In the genomic region with DNA sequence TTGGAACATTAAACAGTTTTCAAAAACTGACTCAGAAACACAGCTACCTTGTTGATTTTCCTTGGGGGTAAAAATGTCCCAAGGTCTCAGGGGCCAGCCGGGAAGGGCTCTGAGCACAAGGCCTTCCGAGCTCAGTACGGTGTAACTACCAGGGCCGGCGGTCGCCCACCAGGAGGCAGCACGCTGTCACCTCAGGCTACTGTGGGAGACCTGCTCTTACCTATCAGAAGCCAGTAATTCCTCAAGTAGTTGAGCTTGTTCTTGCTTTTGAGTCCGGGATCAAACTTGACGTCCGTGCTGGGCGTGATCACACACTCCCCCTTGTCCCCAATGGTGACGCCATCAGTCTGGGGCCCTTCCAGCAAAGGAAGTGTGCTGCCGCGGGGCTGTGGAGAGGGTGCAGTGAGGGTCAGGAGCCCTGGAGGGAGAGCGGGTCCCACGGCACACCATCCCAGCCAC, we compare ENCODE assay signal across 1 cellular context.
A peak's percentile ranks its signal among the peaks of the same experiment; 100 is the strongest.
TF ChIP-seq lines count a peak whose summit lies in the region.

No MANE protein-coding gene starts in this region.

TF ChIP-seq in HepG2, 621 proteins besides CTCF, POLR2A, EP300 and RAD21 (continued from another document and continues in another):
- TF ChIP-seq, protein P1, sequence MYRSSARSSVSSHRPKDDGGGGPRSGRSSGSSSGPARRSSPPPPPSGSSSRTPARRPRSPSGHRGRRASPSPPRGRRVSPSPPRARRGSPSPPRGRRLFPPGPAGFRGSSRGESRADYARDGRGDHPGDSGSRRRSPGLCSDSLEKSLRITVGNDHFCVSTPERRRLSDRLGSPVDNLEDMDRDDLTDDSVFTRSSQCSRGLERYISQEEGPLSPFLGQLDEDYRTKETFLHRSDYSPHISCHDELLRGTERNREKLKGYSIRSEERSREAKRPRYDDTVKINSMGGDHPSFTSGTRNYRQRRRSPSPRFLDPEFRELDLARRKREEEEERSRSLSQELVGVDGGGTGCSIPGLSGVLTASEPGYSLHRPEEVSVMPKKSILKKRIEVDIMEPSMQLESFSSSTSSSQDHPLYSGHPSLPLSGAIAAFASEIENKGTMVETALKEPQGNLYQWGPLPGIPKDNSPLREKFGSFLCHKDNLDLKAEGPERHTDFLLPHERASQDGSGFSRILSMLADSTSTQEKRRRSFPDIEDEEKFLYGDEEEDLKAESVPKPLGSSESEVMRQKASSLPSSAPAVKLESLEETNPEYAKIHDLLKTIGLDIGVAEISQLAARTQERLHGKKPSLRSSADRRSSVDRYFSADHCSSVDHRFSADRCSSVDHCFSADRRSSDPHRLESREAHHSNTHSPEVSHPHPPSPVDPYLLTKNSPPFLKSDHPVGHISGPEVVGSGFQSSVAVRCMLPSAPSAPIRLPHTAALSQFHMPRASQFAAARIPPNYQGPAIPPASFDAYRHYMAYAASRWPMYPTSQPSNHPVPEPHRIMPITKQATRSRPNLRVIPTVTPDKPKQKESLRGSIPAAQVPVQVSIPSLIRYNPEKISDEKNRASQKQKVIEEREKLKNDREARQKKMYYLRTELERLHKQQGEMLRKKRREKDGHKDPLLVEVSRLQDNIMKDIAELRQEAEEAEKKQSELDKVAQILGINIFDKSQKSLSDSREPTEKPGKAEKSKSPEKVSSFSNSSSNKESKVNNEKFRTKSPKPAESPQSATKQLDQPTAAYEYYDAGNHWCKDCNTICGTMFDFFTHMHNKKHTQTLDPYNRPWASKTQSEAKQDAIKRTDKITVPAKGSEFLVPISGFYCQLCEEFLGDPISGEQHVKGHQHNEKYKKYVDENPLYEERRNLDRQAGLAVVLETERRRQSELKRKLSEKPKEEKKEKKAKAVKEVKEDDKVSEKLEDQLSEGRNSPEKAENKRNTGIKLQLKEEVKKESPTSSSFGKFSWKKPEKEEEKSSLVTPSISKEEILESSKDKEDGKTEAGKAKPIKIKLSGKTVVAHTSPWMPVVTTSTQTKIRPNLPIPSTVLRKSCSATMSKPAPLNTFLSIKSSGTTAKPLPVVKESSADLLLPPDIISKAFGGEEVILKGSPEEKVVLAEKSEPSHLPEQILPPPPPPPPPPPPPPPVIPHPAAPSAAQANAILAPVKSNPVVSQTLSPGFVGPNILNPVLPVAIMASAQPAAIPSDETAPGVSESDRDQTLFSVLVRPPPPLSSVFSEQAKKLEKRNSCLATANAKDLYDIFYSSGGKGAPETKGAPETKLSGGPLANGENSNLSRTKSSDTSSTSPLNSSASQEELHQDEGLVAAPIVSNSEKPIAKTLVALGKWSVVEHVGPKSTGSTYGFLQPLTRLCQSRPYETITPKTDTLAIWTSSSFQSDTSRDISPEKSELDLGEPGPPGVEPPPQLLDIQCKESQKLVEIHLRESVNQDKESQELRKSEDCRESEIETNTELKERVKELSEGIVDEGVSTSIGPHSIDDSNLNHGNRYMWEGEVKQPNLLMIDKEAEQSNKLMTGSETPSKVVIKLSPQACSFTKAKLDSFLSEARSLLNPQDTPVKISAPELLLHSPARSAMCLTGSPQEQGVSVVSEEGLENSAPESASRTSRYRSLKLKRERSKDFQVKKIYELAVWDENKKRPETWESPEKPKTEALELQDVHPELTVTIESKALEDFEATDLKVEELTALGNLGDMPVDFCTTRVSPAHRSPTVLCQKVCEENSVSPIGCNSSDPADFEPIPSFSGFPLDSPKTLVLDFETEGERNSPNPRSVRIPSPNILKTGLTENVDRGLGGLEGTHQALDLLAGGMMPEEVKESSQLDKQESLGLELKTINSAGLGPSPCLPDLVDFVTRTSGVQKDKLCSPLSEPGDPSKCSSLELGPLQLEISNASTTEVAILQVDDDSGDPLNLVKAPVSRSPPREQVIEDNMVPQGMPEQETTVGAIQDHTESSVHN (CRISPR knock-in tag; IDR thresholded peaks at IDR 0.05), result 0 out of 2 replicates have a peak, but pooled peaks have one; percentile 66
- TF ChIP-seq BORCS8-MEF2B (CRISPR knock-in tag; IDR thresholded peaks at IDR 0.05) (peak; percentile 71; the same call in 1 of the 2 replicates), STAG1 (CRISPR knock-in tag; IDR thresholded peaks at IDR 0.05) (peak; percentile 97), ZNF670 (CRISPR knock-in tag; IDR thresholded peaks at IDR 0.05; ENCODE audit: borderline replicate concordance) (no peak), KDM6A (CRISPR knock-in tag; IDR thresholded peaks at IDR 0.05; ENCODE audit: low read depth) (no peak), HOXA3 (CRISPR knock-in tag; IDR thresholded peaks at IDR 0.05) (0 out of 2 replicates have a peak, but pooled peaks have one; percentile 26), ZNF296 (CRISPR knock-in tag; conservative IDR thresholded peaks at IDR 0.05) (no peak), RXRA (CRISPR knock-in tag; IDR thresholded peaks at IDR 0.05) (peak; percentile 33; the same call in 1 of the 2 replicates), ZNF883 (CRISPR knock-in tag; IDR thresholded peaks at IDR 0.05; ENCODE audit: not compliant biosample characterization) (peak; percentile 62), FOXA1 (IDR thresholded peaks at IDR 0.05) (no peak), FOXA1 (CRISPR knock-in tag; IDR thresholded peaks at IDR 0.05) (0 out of 2 replicates have a peak, but pooled peaks have one; percentile 38), SMC3 (IDR thresholded peaks at IDR 0.05; ENCODE audit: low read length) (peak; percentile 92), ZNF350 (CRISPR knock-in tag; IDR thresholded peaks at IDR 0.05; ENCODE audit: borderline replicate concordance, low read depth) (0 out of 2 replicates have a peak, but pooled peaks have one; percentile 27), ZC3H13 (CRISPR knock-in tag; IDR thresholded peaks at IDR 0.05) (no peak), ZMYM4 (CRISPR knock-in tag; IDR thresholded peaks at IDR 0.05) (peak; percentile 44; the same call in 1 of the 2 replicates), ZNF781 (CRISPR knock-in tag; IDR thresholded peaks at IDR 0.05; ENCODE audit: borderline replicate concordance, not compliant biosample characterization) (peak; percentile 42), ZNF629 (CRISPR knock-in tag; conservative IDR thresholded peaks at IDR 0.05) (no peak), RXRB (CRISPR knock-in tag; IDR thresholded peaks at IDR 0.05; ENCODE audit: borderline replicate concordance) (peak; percentile 60; the same call in 1 of the 2 replicates), BRD4 (CRISPR knock-in tag; IDR thresholded peaks at IDR 0.05) (no peak), ZNF136 (CRISPR knock-in tag; IDR thresholded peaks at IDR 0.05; ENCODE audit: low read depth) (peak; percentile 53; the same call in 1 of the 2 replicates), ZNF263 (CRISPR knock-in tag; IDR thresholded peaks at IDR 0.05) (0 out of 2 replicates have a peak, but pooled peaks have one; percentile 35), ZNF441 (CRISPR knock-in tag; IDR thresholded peaks at IDR 0.05; ENCODE audit: borderline replicate concordance) (no peak), TBX2 (CRISPR knock-in tag; IDR thresholded peaks at IDR 0.05; ENCODE audit: borderline replicate concordance) (0 out of 2 replicates have a peak, but pooled peaks have one; percentile 65), YEATS2 (CRISPR knock-in tag; IDR thresholded peaks at IDR 0.05; ENCODE audit: borderline replicate concordance) (0 out of 2 replicates have a peak, but pooled peaks have one; percentile 36), FOXA3 (CRISPR knock-in tag; IDR thresholded peaks at IDR 0.05) (peak; percentile 50; the same call in 1 of the 2 replicates), BCL6 (CRISPR knock-in tag; IDR thresholded peaks at IDR 0.05) (0 out of 2 replicates have a peak, but pooled peaks have one; percentile 22), RELA (CRISPR knock-in tag; IDR thresholded peaks at IDR 0.05) (peak; percentile 55; the same call in 1 of the 2 replicates), MLLT10 (CRISPR knock-in tag; IDR thresholded peaks at IDR 0.05) (no peak), ZNF768 (CRISPR knock-in tag; IDR thresholded peaks at IDR 0.05) (peak; percentile 31; the same call in 1 of the 2 replicates), SUZ12 (IDR thresholded peaks at IDR 0.05; ENCODE audit: low read depth, low read length) (no peak)
- TF ChIP-seq, protein P2, sequence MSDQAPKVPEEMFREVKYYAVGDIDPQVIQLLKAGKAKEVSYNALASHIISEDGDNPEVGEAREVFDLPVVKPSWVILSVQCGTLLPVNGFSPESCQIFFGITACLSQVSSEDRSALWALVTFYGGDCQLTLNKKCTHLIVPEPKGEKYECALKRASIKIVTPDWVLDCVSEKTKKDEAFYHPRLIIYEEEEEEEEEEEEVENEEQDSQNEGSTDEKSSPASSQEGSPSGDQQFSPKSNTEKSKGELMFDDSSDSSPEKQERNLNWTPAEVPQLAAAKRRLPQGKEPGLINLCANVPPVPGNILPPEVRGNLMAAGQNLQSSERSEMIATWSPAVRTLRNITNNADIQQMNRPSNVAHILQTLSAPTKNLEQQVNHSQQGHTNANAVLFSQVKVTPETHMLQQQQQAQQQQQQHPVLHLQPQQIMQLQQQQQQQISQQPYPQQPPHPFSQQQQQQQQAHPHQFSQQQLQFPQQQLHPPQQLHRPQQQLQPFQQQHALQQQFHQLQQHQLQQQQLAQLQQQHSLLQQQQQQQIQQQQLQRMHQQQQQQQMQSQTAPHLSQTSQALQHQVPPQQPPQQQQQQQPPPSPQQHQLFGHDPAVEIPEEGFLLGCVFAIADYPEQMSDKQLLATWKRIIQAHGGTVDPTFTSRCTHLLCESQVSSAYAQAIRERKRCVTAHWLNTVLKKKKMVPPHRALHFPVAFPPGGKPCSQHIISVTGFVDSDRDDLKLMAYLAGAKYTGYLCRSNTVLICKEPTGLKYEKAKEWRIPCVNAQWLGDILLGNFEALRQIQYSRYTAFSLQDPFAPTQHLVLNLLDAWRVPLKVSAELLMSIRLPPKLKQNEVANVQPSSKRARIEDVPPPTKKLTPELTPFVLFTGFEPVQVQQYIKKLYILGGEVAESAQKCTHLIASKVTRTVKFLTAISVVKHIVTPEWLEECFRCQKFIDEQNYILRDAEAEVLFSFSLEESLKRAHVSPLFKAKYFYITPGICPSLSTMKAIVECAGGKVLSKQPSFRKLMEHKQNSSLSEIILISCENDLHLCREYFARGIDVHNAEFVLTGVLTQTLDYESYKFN (CRISPR knock-in tag; conservative IDR thresholded peaks at IDR 0.05), result no peak
- TF ChIP-seq, protein P3, sequence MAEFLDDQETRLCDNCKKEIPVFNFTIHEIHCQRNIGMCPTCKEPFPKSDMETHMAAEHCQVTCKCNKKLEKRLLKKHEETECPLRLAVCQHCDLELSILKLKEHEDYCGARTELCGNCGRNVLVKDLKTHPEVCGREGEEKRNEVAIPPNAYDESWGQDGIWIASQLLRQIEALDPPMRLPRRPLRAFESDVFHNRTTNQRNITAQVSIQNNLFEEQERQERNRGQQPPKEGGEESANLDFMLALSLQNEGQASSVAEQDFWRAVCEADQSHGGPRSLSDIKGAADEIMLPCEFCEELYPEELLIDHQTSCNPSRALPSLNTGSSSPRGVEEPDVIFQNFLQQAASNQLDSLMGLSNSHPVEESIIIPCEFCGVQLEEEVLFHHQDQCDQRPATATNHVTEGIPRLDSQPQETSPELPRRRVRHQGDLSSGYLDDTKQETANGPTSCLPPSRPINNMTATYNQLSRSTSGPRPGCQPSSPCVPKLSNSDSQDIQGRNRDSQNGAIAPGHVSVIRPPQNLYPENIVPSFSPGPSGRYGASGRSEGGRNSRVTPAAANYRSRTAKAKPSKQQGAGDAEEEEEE (CRISPR knock-in tag; IDR thresholded peaks at IDR 0.05; ENCODE audit: borderline replicate concordance), result 0 out of 2 replicates have a peak, but pooled peaks have one; percentile 66
- TF ChIP-seq, protein P4, sequence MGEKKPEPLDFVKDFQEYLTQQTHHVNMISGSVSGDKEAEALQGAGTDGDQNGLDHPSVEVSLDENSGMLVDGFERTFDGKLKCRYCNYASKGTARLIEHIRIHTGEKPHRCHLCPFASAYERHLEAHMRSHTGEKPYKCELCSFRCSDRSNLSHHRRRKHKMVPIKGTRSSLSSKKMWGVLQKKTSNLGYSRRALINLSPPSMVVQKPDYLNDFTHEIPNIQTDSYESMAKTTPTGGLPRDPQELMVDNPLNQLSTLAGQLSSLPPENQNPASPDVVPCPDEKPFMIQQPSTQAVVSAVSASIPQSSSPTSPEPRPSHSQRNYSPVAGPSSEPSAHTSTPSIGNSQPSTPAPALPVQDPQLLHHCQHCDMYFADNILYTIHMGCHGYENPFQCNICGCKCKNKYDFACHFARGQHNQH (CRISPR knock-in tag; IDR thresholded peaks at IDR 0.05), result peak; percentile 35; the same call in 1 of the 2 replicates
- TF ChIP-seq, protein P5, sequence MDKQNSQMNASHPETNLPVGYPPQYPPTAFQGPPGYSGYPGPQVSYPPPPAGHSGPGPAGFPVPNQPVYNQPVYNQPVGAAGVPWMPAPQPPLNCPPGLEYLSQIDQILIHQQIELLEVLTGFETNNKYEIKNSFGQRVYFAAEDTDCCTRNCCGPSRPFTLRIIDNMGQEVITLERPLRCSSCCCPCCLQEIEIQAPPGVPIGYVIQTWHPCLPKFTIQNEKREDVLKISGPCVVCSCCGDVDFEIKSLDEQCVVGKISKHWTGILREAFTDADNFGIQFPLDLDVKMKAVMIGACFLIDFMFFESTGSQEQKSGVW (CRISPR knock-in tag; IDR thresholded peaks at IDR 0.05; ENCODE audit: borderline replicate concordance), result no peak
- TF ChIP-seq, protein P6, sequence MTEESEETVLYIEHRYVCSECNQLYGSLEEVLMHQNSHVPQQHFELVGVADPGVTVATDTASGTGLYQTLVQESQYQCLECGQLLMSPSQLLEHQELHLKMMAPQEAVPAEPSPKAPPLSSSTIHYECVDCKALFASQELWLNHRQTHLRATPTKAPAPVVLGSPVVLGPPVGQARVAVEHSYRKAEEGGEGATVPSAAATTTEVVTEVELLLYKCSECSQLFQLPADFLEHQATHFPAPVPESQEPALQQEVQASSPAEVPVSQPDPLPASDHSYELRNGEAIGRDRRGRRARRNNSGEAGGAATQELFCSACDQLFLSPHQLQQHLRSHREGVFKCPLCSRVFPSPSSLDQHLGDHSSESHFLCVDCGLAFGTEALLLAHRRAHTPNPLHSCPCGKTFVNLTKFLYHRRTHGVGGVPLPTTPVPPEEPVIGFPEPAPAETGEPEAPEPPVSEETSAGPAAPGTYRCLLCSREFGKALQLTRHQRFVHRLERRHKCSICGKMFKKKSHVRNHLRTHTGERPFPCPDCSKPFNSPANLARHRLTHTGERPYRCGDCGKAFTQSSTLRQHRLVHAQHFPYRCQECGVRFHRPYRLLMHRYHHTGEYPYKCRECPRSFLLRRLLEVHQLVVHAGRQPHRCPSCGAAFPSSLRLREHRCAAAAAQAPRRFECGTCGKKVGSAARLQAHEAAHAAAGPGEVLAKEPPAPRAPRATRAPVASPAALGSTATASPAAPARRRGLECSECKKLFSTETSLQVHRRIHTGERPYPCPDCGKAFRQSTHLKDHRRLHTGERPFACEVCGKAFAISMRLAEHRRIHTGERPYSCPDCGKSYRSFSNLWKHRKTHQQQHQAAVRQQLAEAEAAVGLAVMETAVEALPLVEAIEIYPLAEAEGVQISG (CRISPR knock-in tag; IDR thresholded peaks at IDR 0.05), result peak; percentile 19; the same call in 1 of the 2 replicates
- TF ChIP-seq, protein P7, sequence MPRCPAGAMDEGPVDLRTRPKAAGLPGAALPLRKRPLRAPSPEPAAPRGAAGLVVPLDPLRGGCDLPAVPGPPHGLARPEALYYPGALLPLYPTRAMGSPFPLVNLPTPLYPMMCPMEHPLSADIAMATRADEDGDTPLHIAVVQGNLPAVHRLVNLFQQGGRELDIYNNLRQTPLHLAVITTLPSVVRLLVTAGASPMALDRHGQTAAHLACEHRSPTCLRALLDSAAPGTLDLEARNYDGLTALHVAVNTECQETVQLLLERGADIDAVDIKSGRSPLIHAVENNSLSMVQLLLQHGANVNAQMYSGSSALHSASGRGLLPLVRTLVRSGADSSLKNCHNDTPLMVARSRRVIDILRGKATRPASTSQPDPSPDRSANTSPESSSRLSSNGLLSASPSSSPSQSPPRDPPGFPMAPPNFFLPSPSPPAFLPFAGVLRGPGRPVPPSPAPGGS (CRISPR knock-in tag; IDR thresholded peaks at IDR 0.05), result peak; percentile 36; the same call in 1 of the 2 replicates
